ENCODE assay signal across 28 cellular contexts in genomic region chr10:128884061-128884425, GRCh38.
"Had no signal": no experiment of that assay in that cellular context is flagged by ENCODE, and none has a peak within 500 bp of the region (broad histone marks: within the 10 kb centered on the region; RNA-seq: fewer than 3 reads in every experiment).

No MANE protein-coding gene starts in this region.

- H3K27me3 Mint-ChIP-seq: activated CD4-positive, alpha-beta T cell treated with anti-CD3 and anti-CD28 coated beads, Interleukin-2, amount 10 ng/mL, durations not matched to agents 24 days and 14 days; activated CD8-positive, alpha-beta memory T cell treated with anti-CD3 and anti-CD28 coated beads, Interleukin-2, amount 10 ng/mL, durations not matched to agents 7 days and 5 days; activated naive CD4-positive, alpha-beta T cell treated with anti-CD3 and anti-CD28 coated beads, Interleukin-2, amount 50 U/mL, for 24 hours; activated naive CD8-positive, alpha-beta T cell treated with anti-CD3 and anti-CD28 coated beads for 36 hours had no signal

- H3K36me3 Mint-ChIP-seq: activated CD4-positive, alpha-beta memory T cell treated with anti-CD3 and anti-CD28 coated beads for 36 hours; activated CD8-positive, alpha-beta memory T cell treated with anti-CD3 and anti-CD28 coated beads, Interleukin-2, amount 10 ng/mL, durations not matched to agents 7 days and 5 days; activated naive CD4-positive, alpha-beta T cell treated with anti-CD3 and anti-CD28 coated beads, Interleukin-2, amount 50 U/mL, for 24 hours; activated naive CD8-positive, alpha-beta T cell treated with anti-CD3 and anti-CD28 coated beads for 36 hours had no signal

- H3K27ac Mint-ChIP-seq: activated CD4-positive, alpha-beta memory T cell treated with anti-CD3 and anti-CD28 coated beads for 36 hours; activated CD4-positive, alpha-beta T cell treated with anti-CD3 and anti-CD28 coated beads for 36 hours; activated CD4-positive, alpha-beta T cell treated with anti-CD3 and anti-CD28 coated beads, Interleukin-2, amount 10 ng/mL, durations not matched to agents 24 days and 14 days; activated CD8-positive, alpha-beta memory T cell treated with anti-CD3 and anti-CD28 coated beads, Interleukin-2, amount 10 ng/mL, durations not matched to agents 7 days and 5 days; activated CD8-positive, alpha-beta T cell treated with anti-CD3 and anti-CD28 coated beads, Interleukin-2, amount 10 ng/mL, durations not matched to agents 7 days and 5 days; activated naive CD4-positive, alpha-beta T cell treated with anti-CD3 and anti-CD28 coated beads for 36 hours; activated naive CD4-positive, alpha-beta T cell treated with anti-CD3 and anti-CD28 coated beads, Interleukin-2, amount 50 U/mL, for 24 hours; activated naive CD8-positive, alpha-beta T cell treated with anti-CD3 and anti-CD28 coated beads for 36 hours; activated naive CD8-positive, alpha-beta T cell treated with anti-CD3 and anti-CD28 coated beads, Interleukin-2, amount 50 U/mL, for 24 hours; activated T-helper 1 cell treated with anti-CD3 and anti-CD28 coated beads, Interleukin-12 subunit alpha, Interleukin-12 subunit beta, Interleukin-2, Interleukin-4 antibody, amounts not matched to agents 30 ng/mL and 10 ng/mL and 1 ng/mL, durations not matched to agents 14 hours and 24 hours and 36 hours; activated T-helper 2 cell treated with anti-CD3 and anti-CD28 coated beads, Interferon-gamma antibody, Interleukin-2, Interleukin-4, amounts not matched to agents 10 μg/mL and 5 μg/mL and 100 μg/mL, durations not matched to agents 14 hours and 24 hours and 36 hours had no signal

- H3K4me1 ChIP-seq: adrenal gland, body of pancreas had no signal

- H3K27ac ChIP-seq: adrenal gland, body of pancreas, epithelial cell of prostate had no signal

- DNase-seq: activated CD4-positive, alpha-beta memory T cell treated with anti-CD3 and anti-CD28 coated beads for 36 hours; activated CD4-positive, alpha-beta T cell treated with anti-CD3 and anti-CD28 coated beads for 36 hours; activated CD4-positive, alpha-beta T cell treated with anti-CD3 and anti-CD28 coated beads, Interleukin-2, amount 10 ng/mL, durations not matched to agents 24 days and 14 days; activated CD4-positive, CD25-positive, alpha-beta regulatory T cell; activated CD4-positive, CD25-positive, alpha-beta regulatory T cell treated with anti-CD3 and anti-CD28 coated beads, Interleukin-2, amount 50 U/mL, for 72 hours; activated CD8-positive, alpha-beta memory T cell treated with anti-CD3 and anti-CD28 coated beads, Interleukin-2, amount 10 ng/mL, durations not matched to agents 7 days and 5 days; activated CD8-positive, alpha-beta memory T cell treated with anti-CD3 and anti-CD28 coated beads, Interleukin-2, amount 50 U/mL, for 4 hours; activated CD8-positive, alpha-beta T cell treated with anti-CD3 and anti-CD28 coated beads, Interleukin-2, amount 10 ng/mL, durations not matched to agents 7 days and 5 days; activated effector memory CD4-positive, alpha-beta T cell treated with anti-CD3 and anti-CD28 coated beads, Interleukin-2, amount 50 U/mL, for 16 hours; activated naive CD4-positive, alpha-beta T cell treated with anti-CD3 and anti-CD28 coated beads for 36 hours; activated naive CD8-positive, alpha-beta T cell treated with anti-CD3 and anti-CD28 coated beads for 36 hours; activated naive CD8-positive, alpha-beta T cell treated with anti-CD3 and anti-CD28 coated beads, Interleukin-2, amount 50 U/mL, for 24 hours; activated T-cell treated with anti-CD3 and anti-CD28 coated beads, Interleukin-2, amount 50 U/mL, for 1 hour; activated T-cell treated with anti-CD3 and anti-CD28 coated beads, Interleukin-2, amount 50 U/mL, for 48 hours; adrenal gland; amygdala; aorta; body of pancreas; caudate nucleus; cortex of kidney; dermis blood vessel endothelial cell; effector CD8-positive, alpha-beta T cell; foreskin fibroblast; T-helper 2 cell had no signal

- ATAC-seq: activated CD4-positive, alpha-beta T cell treated with anti-CD3 and anti-CD28 coated beads for 36 hours; activated CD8-positive, alpha-beta memory T cell treated with anti-CD3 and anti-CD28 coated beads, Interleukin-2, amount 10 ng/mL, durations not matched to agents 7 days and 5 days; activated CD8-positive, alpha-beta T cell treated with anti-CD3 and anti-CD28 coated beads, Interleukin-2, amount 10 ng/mL, durations not matched to agents 7 days and 5 days; activated naive CD8-positive, alpha-beta T cell treated with anti-CD3 and anti-CD28 coated beads, Interleukin-2, amount 50 U/mL, for 24 hours; body of pancreas had no signal

- H3K9me3 ChIP-seq: body of pancreas had no signal

- H3K4me3 Mint-ChIP-seq: activated CD4-positive, alpha-beta memory T cell treated with anti-CD3 and anti-CD28 coated beads for 36 hours; activated CD4-positive, alpha-beta T cell treated with anti-CD3 and anti-CD28 coated beads for 36 hours; activated CD4-positive, alpha-beta T cell treated with anti-CD3 and anti-CD28 coated beads, Interleukin-2, amount 10 ng/mL, durations not matched to agents 24 days and 14 days; activated CD8-positive, alpha-beta memory T cell treated with anti-CD3 and anti-CD28 coated beads, Interleukin-2, amount 10 ng/mL, durations not matched to agents 7 days and 5 days; activated CD8-positive, alpha-beta T cell treated with anti-CD3 and anti-CD28 coated beads, Interleukin-2, amount 10 ng/mL, durations not matched to agents 7 days and 5 days; activated naive CD4-positive, alpha-beta T cell treated with anti-CD3 and anti-CD28 coated beads for 36 hours; activated naive CD4-positive, alpha-beta T cell treated with anti-CD3 and anti-CD28 coated beads, Interleukin-2, amount 50 U/mL, for 24 hours; activated naive CD8-positive, alpha-beta T cell treated with anti-CD3 and anti-CD28 coated beads for 36 hours; activated naive CD8-positive, alpha-beta T cell treated with anti-CD3 and anti-CD28 coated beads, Interleukin-2, amount 50 U/mL, for 24 hours; activated T-helper 1 cell treated with anti-CD3 and anti-CD28 coated beads, Interleukin-12 subunit alpha, Interleukin-12 subunit beta, Interleukin-2, Interleukin-4 antibody, amounts not matched to agents 30 ng/mL and 10 ng/mL and 1 ng/mL, durations not matched to agents 14 hours and 24 hours and 36 hours had no signal

- H3K4me1 Mint-ChIP-seq: activated CD4-positive, alpha-beta T cell treated with anti-CD3 and anti-CD28 coated beads for 36 hours; activated CD4-positive, alpha-beta T cell treated with anti-CD3 and anti-CD28 coated beads, Interleukin-2, amount 10 ng/mL, durations not matched to agents 24 days and 14 days; activated CD8-positive, alpha-beta memory T cell treated with anti-CD3 and anti-CD28 coated beads, Interleukin-2, amount 10 ng/mL, durations not matched to agents 7 days and 5 days; activated naive CD4-positive, alpha-beta T cell treated with anti-CD3 and anti-CD28 coated beads, Interleukin-2, amount 50 U/mL, for 24 hours; activated naive CD8-positive, alpha-beta T cell treated with anti-CD3 and anti-CD28 coated beads for 36 hours; activated naive CD8-positive, alpha-beta T cell treated with anti-CD3 and anti-CD28 coated beads, Interleukin-2, amount 50 U/mL, for 24 hours had no signal

- H3K27me3 ChIP-seq: adrenal gland, body of pancreas had no signal

- H3K9me3 Mint-ChIP-seq: activated CD4-positive, alpha-beta T cell treated with anti-CD3 and anti-CD28 coated beads, Interleukin-2, amount 10 ng/mL, durations not matched to agents 24 days and 14 days had no signal

- H3K4me3 ChIP-seq: adrenal gland, body of pancreas had no signal

- H3K36me3 ChIP-seq: adrenal gland had no signal
